In genomic region chr7:27842094-27842493, GRCh38 we compare ENCODE assay signal across 23 cellular contexts.
DNase-seq lines count a peak whose midpoint lies in the region; ATAC-seq and TF ChIP-seq lines count a peak whose summit lies in the region.
"Had no signal": no experiment of that assay in that cellular context is flagged by ENCODE, and none has a peak within 500 bp of the region (broad histone marks: within the 10 kb centered on the region; RNA-seq: fewer than 3 reads in every experiment).

No MANE protein-coding gene starts in this region.

- ATAC-seq in HG03565 (IDR thresholded peaks at IDR 0.05; ENCODE audit: unreplicated experiment), result no peak
- ATAC-seq: A549; naive thymus-derived CD4-positive, alpha-beta T cell; stimulated activated memory B cell treated with anti-CD40 and anti-IgM and Interleukin-4, amounts not matched to agents 10 μg/mL and 1 μg/mL and 100 μg/mL, for 72 hours had no signal

- DNase-seq in AG08395 (ENCODE audit: low spot score) (peak; percentile 22), H7 (peak; percentile 61), left kidney (ENCODE audit: low read depth, low spot score) (peak; percentile 24), HuH-7.5 (ENCODE audit: low spot score) (no peak), AML-193 (lab: John Stamatoyannopoulos, UW) (no peak)
- no peak for DNase-seq in activated effector memory CD4-positive, alpha-beta T cell treated with Interleukin-2 at 50 U/mL for 16 hours
- DNase-seq: activated CD4-positive, alpha-beta T cell treated with anti-CD3 and anti-CD28 coated beads, Interleukin-2, amount 50 U/mL, for 1 hour; caudate nucleus; head of caudate nucleus; left cardiac atrium; naive thymus-derived CD4-positive, alpha-beta T cell; NCI-H1105 treated with DMSO at 0.1 percent for 48 hours; NCI-H2029; NCI-H2227 treated with DMSO at 0.1 percent for 48 hours; NCI-H748 treated with DMSO at 0.1 percent for 48 hours; RPMI8226; stimulated activated CD4-positive, alpha-beta T cell treated with anti-CD3 and anti-CD28 coated beads, Interleukin-4, amount 100 ng/mL, for 1 hour had no signal

- TF ChIP-seq CTCF in brain (conservative IDR thresholded peaks at IDR 0.05), result no peak

- H3K36me3 ChIP-seq in H7 (replicated peaks; ENCODE audit: control insufficient read depth, insufficient read depth, low read length), result peaks cover 2% of the 10 kb centered on the region

- H3K4me3 ChIP-seq in H7 (ENCODE audit: insufficient read depth, low read depth, low read length), result no peak overlapping the region
- H3K4me3 ChIP-seq: A549 had no signal

- peaks cover 22% of the 10 kb centered on the region for H3K36me3 Mint-ChIP-seq in brain
- H3K36me3 Mint-ChIP-seq: activated naive CD4-positive, alpha-beta T cell treated with anti-CD3 and anti-CD28 coated beads, Interleukin-2, amount 50 U/mL, for 24 hours had no signal

- H3K9me3 Mint-ChIP-seq in brain, result no peaks in the 10 kb centered on the region
- H3K9me3 Mint-ChIP-seq: activated naive CD4-positive, alpha-beta T cell treated with anti-CD3 and anti-CD28 coated beads, Interleukin-2, amount 50 U/mL, for 24 hours; IgD-negative memory B cell; naive thymus-derived CD4-positive, alpha-beta T cell; stimulated activated memory B cell treated with anti-CD40 and anti-IgM and Interleukin-4, amounts not matched to agents 10 μg/mL and 1 μg/mL and 100 μg/mL, for 72 hours had no signal

- H3K27me3 ChIP-seq in H7 (ENCODE audit: control insufficient read depth, insufficient read depth, low read length), result no peaks in the 10 kb centered on the region

- peaks cover 5% of the 10 kb centered on the region for H3K27me3 Mint-ChIP-seq in brain
- H3K27me3 Mint-ChIP-seq: activated naive CD4-positive, alpha-beta T cell treated with anti-CD3 and anti-CD28 coated beads, Interleukin-2, amount 50 U/mL, for 24 hours; IgD-negative memory B cell; naive thymus-derived CD4-positive, alpha-beta T cell; stimulated activated memory B cell treated with anti-CD40 and anti-IgM and Interleukin-4, amounts not matched to agents 10 μg/mL and 1 μg/mL and 100 μg/mL, for 72 hours had no signal

- peaks cover 33% of the 10 kb centered on the region for H3K4me1 Mint-ChIP-seq in brain

- peak overlapping the region in 4 of 5 experiments; percentile 5 to 70 (median 41) for H3K27ac Mint-ChIP-seq in brain
- H3K27ac Mint-ChIP-seq: activated naive CD4-positive, alpha-beta T cell treated with anti-CD3 and anti-CD28 coated beads, Interleukin-2, amount 50 U/mL, for 24 hours; stimulated activated memory B cell treated with anti-CD40 and anti-IgM and Interleukin-4, amounts not matched to agents 10 μg/mL and 1 μg/mL and 100 μg/mL, for 72 hours had no signal

- peak overlapping the region in 3 of 5 experiments; percentile 49 to 70 (median 60) for H3K4me3 Mint-ChIP-seq in brain
- H3K4me3 Mint-ChIP-seq: activated naive CD4-positive, alpha-beta T cell treated with anti-CD3 and anti-CD28 coated beads, Interleukin-2, amount 50 U/mL, for 24 hours; IgD-negative memory B cell; naive thymus-derived CD4-positive, alpha-beta T cell; stimulated activated memory B cell treated with anti-CD40 and anti-IgM and Interleukin-4, amounts not matched to agents 10 μg/mL and 1 μg/mL and 100 μg/mL, for 72 hours had no signal

Comparison
In these comparisons a context has a peak if more than half of its experiments do, and no peak if none do; other contexts are left out.
1. DNase-seq: peak in AG08395 (single experiment), H7 (single experiment) and left kidney (single experiment); none in HuH-7.5 (single experiment), AML-193 (0 of 2) and activated effector memory CD4-positive, alpha-beta T cell treated with Interleukin-2 at 50 U/mL for 16 hours (single experiment).